Comparison of ENCODE assay signal across 21 cellular contexts in genomic region chr3:184503647-184504046, GRCh38. TPM values are rescaled to one million over a fixed set of nuclear protein-coding genes. Genes with fewer than 3 reads are reported as not detected.
DNase-seq lines count a peak whose midpoint lies in the region; ATAC-seq, FAIRE-seq and TF ChIP-seq lines count a peak whose summit lies in the region.
"Had no signal": no experiment of that assay in that cellular context is flagged by ENCODE, and none has a peak within 500 bp of the region (broad histone marks: within the 10 kb centered on the region; RNA-seq: fewer than 3 reads in every experiment).

No MANE protein-coding gene starts in this region.

- H3K4me1 ChIP-seq in HepG2 (ENCODE audit: insufficient read depth, low read length) (no peaks in the 10 kb centered on the region), right lobe of liver (no peaks in the 10 kb centered on the region), K562 (replicated peaks in 1 of 2; ENCODE audit: control insufficient read depth in 2 of 2, insufficient read depth in 2 of 2, low read length in 2 of 2) (no peaks in the 10 kb centered on the region)
- H3K4me1 ChIP-seq: A549 had no signal

- H3K9me3 Mint-ChIP-seq in HFFc6, result peaks cover 8% of the 10 kb centered on the region

- TF ChIP-seq EP300 in HepG2 (IDR thresholded peaks at IDR 0.05; ENCODE audit: low read depth in 2 of 2, low read length in 2 of 2), result no peak
- TF ChIP-seq EP300 in HepG2 (CRISPR knock-in tag; IDR thresholded peaks at IDR 0.05; ENCODE audit: borderline replicate concordance), result no peak
- TF ChIP-seq EP300 in K562 (IDR thresholded peaks at IDR 0.05; ENCODE audit: low read length), result no peak

- H3K79me2 ChIP-seq in HepG2 (ENCODE audit: insufficient read depth, low read length), result no peaks in the 10 kb centered on the region
- no peaks in the 10 kb centered on the region for H3K79me2 ChIP-seq in K562 (ENCODE audit: control insufficient read depth, insufficient read depth, low read length)

- POLR2A ChIA-PET in HepG2 (lab: Yijun Ruan, JAX) (no interaction called here), K562 (lab: Yijun Ruan, JAX) (no interaction called here)

- H3K9me1 ChIP-seq in K562 (ENCODE audit: control insufficient read depth, insufficient read depth, low read length), result no peaks in the 10 kb centered on the region

- ATAC-seq in HepG2, result no peak
- ATAC-seq in right lobe of liver, result no peak
- ATAC-seq in K562, result no peak
- no peak for ATAC-seq in HG02938 (IDR thresholded peaks at IDR 0.05; ENCODE audit: unreplicated experiment)

- 0% methylated on average over 2 of the region's 2 CpGs for WGBS in HepG2 (ENCODE audit: low lambda C conversion rate)
- WGBS in right lobe of liver (ENCODE audit: insufficient coverage, low coverage, low lambda C conversion rate, missing lambda C conversion rate), result 8% methylated on average over 2 of the region's 2 CpGs
- WGBS in K562 (ENCODE audit: insufficient coverage, low coverage, missing lambda C conversion rate), result 3% methylated on average over 2 of the region's 2 CpGs

- no TSS peak for BruUV-seq in HepG2 (replicated peaks; lab: Mats Ljungman, UMichigan)
- no TSS peak for BruUV-seq in K562 (replicated peaks; lab: Mats Ljungman, UMichigan)

- TF ChIP-seq POLR2A in HepG2 (IDR thresholded peaks at IDR 0.05; ENCODE audit: insufficient read depth in 1 of 2, low read depth in 2 of 2, low read length in 2 of 2) (no peak), right lobe of liver (IDR thresholded peaks at IDR 0.05) (no peak), K562 (conservative IDR thresholded peaks at IDR 0.05) (no peak)

- no peak overlapping the region for H3K4me3 ChIP-seq in HepG2 (replicated peaks in 1 of 3; ENCODE audit: insufficient read depth in 1 of 3, low read depth in 2 of 3, low read length in 3 of 3)
- H3K4me3 ChIP-seq in right lobe of liver, result no peak overlapping the region
- H3K4me3 ChIP-seq in K562, result no peak overlapping the region
- H3K4me3 ChIP-seq: A549, BLaER1, SK-N-MC had no signal

- TF ChIP-seq CTCF in HepG2 (CRISPR knock-in tag; IDR thresholded peaks at IDR 0.05) (no peak), right lobe of liver (IDR thresholded peaks at IDR 0.05) (no peak), K562 (IDR thresholded peaks at IDR 0.05 in 2 of 3, conservative IDR thresholded peaks at IDR 0.05 in 1 of 3; ENCODE audit: insufficient read depth in 2 of 3, low read depth in 1 of 3, low read length in 3 of 3) (no peak), HFFc6 (IDR thresholded peaks at IDR 0.05) (no peak)

- DNase-seq in HepG2 (ENCODE audit: low spot score) (no peak), right lobe of liver (no peak), NAMALWA (ENCODE audit: low spot score) (peak; percentile 18), K562 (ENCODE audit: extremely low read depth in 1 of 4, low spot score in 3 of 4) (no peak), activated gamma-delta T cell (lab: John Stamatoyannopoulos, UW) (no peak), HFFc6 (no peak), amniotic stem cell (lab: John Stamatoyannopoulos, UW) (no peak)
- DNase-seq: CD4-positive, alpha-beta memory T cell; DMS79; IMR-90; NCI-H1417; NCI-H187; NCI-H345; NCI-H524 treated with DMSO at 0.1 percent for 48 hours; NK-92 treated with Interleukin-12 subunit alpha and Interleukin-12 subunit beta, amount 100 ng/mL, for 24 hours; Right ventricle myocardium superior had no signal

- in situ Hi-C loops in HepG2 (cut with HindIII; ENCODE audit: extremely low pct_ligation_motif_present, low pct_unique_long_range_greater_than_20kb), result no loop called here
- in situ Hi-C loops in K562 (cut with MboI), result no loop called here

- peaks cover 5% of the 10 kb centered on the region for H3K36me3 Mint-ChIP-seq in HFFc6 (ENCODE audit: low read depth)

- H3K4me2 ChIP-seq in HepG2 (ENCODE audit: low read depth, low read length), result no peak overlapping the region
- H3K4me2 ChIP-seq in K562 (ENCODE audit: insufficient read depth, low read length), result no peak overlapping the region
- H3K4me2 ChIP-seq: A549, BLaER1 had no signal

- H3K4me1 Mint-ChIP-seq in HFFc6 (ENCODE audit: low read depth), result peaks cover 25% of the 10 kb centered on the region
- H3K4me1 Mint-ChIP-seq: CD4-positive, alpha-beta memory T cell had no signal

- TF ChIP-seq RAD21 in HepG2 (CRISPR knock-in tag; IDR thresholded peaks at IDR 0.05) (no peak), K562 (CRISPR knock-in tag; conservative IDR thresholded peaks at IDR 0.05 in 1 of 2, IDR thresholded peaks at IDR 0.05 in 1 of 2) (no peak)

- H3K27ac Mint-ChIP-seq in HFFc6, result no peak overlapping the region
- H3K27ac Mint-ChIP-seq: CD4-positive, alpha-beta memory T cell had no signal

- no peaks in the 10 kb centered on the region; the same call in 1 of the 2 replicates for H3K9me3 ChIP-seq in HepG2 (ENCODE audit: low read length)
- H3K9me3 ChIP-seq in right lobe of liver, result no peaks in the 10 kb centered on the region
- no peaks in the 10 kb centered on the region for H3K9me3 ChIP-seq in K562 (replicated peaks; ENCODE audit: control insufficient read depth, insufficient read depth, low read depth, low read length)
- H3K9me3 ChIP-seq: BLaER1 had no signal

- intact Hi-C loops in HepG2 (cut with micrococcal nuclease; ENCODE audit: unreplicated experiment), result no loop called here
- intact Hi-C loops in right lobe of liver (cut with DNase I), result no loop called here
- intact Hi-C loops in K562 (cut with micrococcal nuclease), result no loop called here

- H3K27me3 ChIP-seq in HepG2 (ENCODE audit: control insufficient read depth in 1 of 2, insufficient read depth in 2 of 2, low read length in 2 of 2), result peaks cover 0 to 39% of the 10 kb centered on the region in 2 experiments; a peak in 4 of 5 replicates
- no peaks in the 10 kb centered on the region for H3K27me3 ChIP-seq in right lobe of liver
- H3K27me3 ChIP-seq in K562 (ENCODE audit: control insufficient read depth in 2 of 2, insufficient read depth in 2 of 2, low read length in 2 of 2), result peaks cover 3 to 27% of the 10 kb centered on the region in 2 experiments; a peak in 3 of 5 replicates
- H3K27me3 ChIP-seq: BLaER1 had no signal

- CTCF ChIA-PET in HepG2 (lab: Yijun Ruan, JAX; ENCODE audit: low intra/inter-chr PET ratio, low total read pairs), result no interaction called here
- CTCF ChIA-PET in K562 (lab: Yijun Ruan, JAX; ENCODE audit: low intra/inter-chr PET ratio), result no interaction called here

- H4K20me1 ChIP-seq in HepG2 (ENCODE audit: insufficient read depth, low read length), result no peaks in the 10 kb centered on the region
- no peaks in the 10 kb centered on the region for H4K20me1 ChIP-seq in K562 (replicated peaks; ENCODE audit: control insufficient read depth, insufficient read depth, low read length)
- H4K20me1 ChIP-seq: BLaER1 had no signal

- FAIRE-seq in HepG2 (lab: Jason Lieb, UNC) (no peak), K562 (lab: Jason Lieb, UNC) (no peak)
- FAIRE-seq: A549, RCC 7860 had no signal

- H3K9ac ChIP-seq in HepG2 (ENCODE audit: insufficient read depth, low read depth, low read length), result no peak overlapping the region
- H3K9ac ChIP-seq in K562 (ENCODE audit: insufficient read depth in 1 of 2, low read depth in 2 of 2, low read length in 2 of 2), result no peak overlapping the region
- H3K9ac ChIP-seq: BLaER1 had no signal

- H2AFZ ChIP-seq in HepG2 (ENCODE audit: low read length), result no peak overlapping the region
- H2AFZ ChIP-seq in K562 (ENCODE audit: low read depth, low read length), result no peak overlapping the region

- peaks cover 43% of the 10 kb centered on the region for H3K27me3 Mint-ChIP-seq in HFFc6 (ENCODE audit: insufficient read depth)

- H3K4me3 Mint-ChIP-seq in HFFc6, result no peak overlapping the region
- H3K4me3 Mint-ChIP-seq: CD4-positive, alpha-beta memory T cell had no signal

- no peak overlapping the region for H3K27ac ChIP-seq in HepG2 (ENCODE audit: extremely low read length, insufficient read depth, low read length)
- no peak overlapping the region for H3K27ac ChIP-seq in right lobe of liver
- no peak overlapping the region for H3K27ac ChIP-seq in K562 (ENCODE audit: extremely low read depth, low read depth, low read length)
- H3K27ac ChIP-seq: A549, BLaER1, SK-N-MC had no signal

- H3K36me3 ChIP-seq in HepG2 (replicated peaks in 1 of 2; ENCODE audit: control insufficient read depth in 1 of 2, insufficient read depth in 2 of 2, low read length in 2 of 2), result no peaks in the 10 kb centered on the region
- H3K36me3 ChIP-seq in right lobe of liver, result no peaks in the 10 kb centered on the region
- no peaks in the 10 kb centered on the region for H3K36me3 ChIP-seq in K562 (ENCODE audit: control insufficient read depth, insufficient read depth, low read length)
- H3K36me3 ChIP-seq: BLaER1 had no signal

RNA-seq across cellular contexts. Expression of gene EPHB3, which starts 57.9 kb away (rescaled TPM):
- total RNA-seq in HepG2 (2016; rRNA removed; fragmentation: Illumina TruSeq; extraction: Trizol), result not detected in 2 replicates
- not detected in 2 replicates for total RNA-seq in HepG2 (2016; cell fraction: cytosol; rRNA removed; fragmentation: Illumina TruSeq; extraction: Trizol; ENCODE audit: low read depth)
- total RNA-seq in HepG2 (2016; cell fraction: insoluble cytoplasmic fraction; rRNA removed; fragmentation: Illumina TruSeq; extraction: Trizol), result not detected in 2 replicates
- total RNA-seq in HepG2 (2016; cell fraction: membrane; rRNA removed; fragmentation: Illumina TruSeq; extraction: Trizol), result 0.17 TPM in 1 of 2 replicates, not detected in the other
- total RNA-seq in HepG2 (2016; cell fraction: nucleus; rRNA removed; fragmentation: Illumina TruSeq; extraction: Trizol), result 0.09 TPM in 2 replicates
- 0.01 TPM in 2 replicates for polyA plus RNA-seq in HepG2 (2011; rRNA removed)
- 0.03 TPM in 1 of 2 replicates, not detected in the other for polyA plus RNA-seq in HepG2 (2011; cell fraction: cytosol; rRNA removed)
- 0.09 and 0.11 TPM in 2 replicates for polyA plus RNA-seq in HepG2 (2011; cell fraction: nucleus; rRNA removed)
- not detected in 2 replicates for polyA plus RNA-seq in HepG2 (2012)
- polyA plus RNA-seq in HepG2 (2016; cell fraction: cytosol; fragmentation: Illumina TruSeq; extraction: Trizol; ENCODE audit: low read depth), result not detected in 2 replicates
- polyA plus RNA-seq in HepG2 (2016; cell fraction: insoluble cytoplasmic fraction; fragmentation: Illumina TruSeq; extraction: Trizol; ENCODE audit: low read depth), result not detected in 2 replicates
- 0.14 TPM in 1 of 2 replicates, not detected in the other for polyA plus RNA-seq in HepG2 (2016; cell fraction: membrane; fragmentation: Illumina TruSeq; extraction: Trizol; ENCODE audit: low read depth)
- 0.13 TPM in 1 of 2 replicates, not detected in the other for polyA plus RNA-seq in HepG2 (2016; cell fraction: nucleus; fragmentation: Illumina TruSeq; extraction: Trizol; ENCODE audit: insufficient read depth, low read depth)
- 2.1 TPM in 1 of 2 replicates, not detected in the other for polyA minus RNA-seq in HepG2 (2011; rRNA and poly(A)+ RNA removed; ENCODE audit: low replicate concordance)
- not detected in 2 replicates for polyA minus RNA-seq in HepG2 (2011; cell fraction: cytosol; rRNA and poly(A)+ RNA removed)
- polyA minus RNA-seq in HepG2 (2011; cell fraction: nucleus; rRNA and poly(A)+ RNA removed), result not detected in 2 replicates
- total RNA-seq in right lobe of liver, result under 1 TPM; 0.12 to 0.71 (median 0.37) TPM
- not detected in 2 replicates for total RNA-seq in K562 (2011; cell fraction: chromatin; rRNA removed; ENCODE audit: low replicate concordance)
- not detected in 2 replicates for total RNA-seq in K562 (2011; cell fraction: nucleolus; rRNA removed)
- total RNA-seq in K562 (2011; cell fraction: nucleoplasm; rRNA removed), result not detected in 2 replicates
- not detected in 2 replicates for total RNA-seq in K562 (2014; rRNA removed)
- not detected in 2 replicates for total RNA-seq in K562 (2014; rRNA removed; fragmentation: Illumina TruSeq; extraction: Trizol)
- total RNA-seq in K562 (2015; rRNA removed; fragmentation: Illumina TruSeq; extraction: Trizol), result not detected in 2 replicates
- total RNA-seq in K562 (2021), result 0.04 TPM in 1 of 2 replicates, not detected in the other
- polyA plus RNA-seq in K562 (2011; rRNA removed), result not detected in 2 replicates
- polyA plus RNA-seq in K562 (2011; cell fraction: cytosol; rRNA removed), result not detected in 2 replicates
- not detected in 2 replicates for polyA plus RNA-seq in K562 (2011; cell fraction: nucleus; rRNA removed)
- polyA plus RNA-seq in K562 (2012), result not detected in 2 replicates
- polyA plus RNA-seq in K562 (2014; fragmentation: Illumina TruSeq; extraction: Trizol), result not detected in 2 replicates
- not detected for polyA plus RNA-seq in K562 (2014; fragmentation: Nextera tagmentation; extraction: Ambion mirVana)
- polyA plus RNA-seq in K562 (2014; rRNA removed), result not detected in 2 replicates
- polyA minus RNA-seq in K562 (2011; rRNA and poly(A)+ RNA removed), result not detected in 2 replicates
- polyA minus RNA-seq in K562 (2011; cell fraction: cytosol; rRNA and poly(A)+ RNA removed), result not detected in 2 replicates
- polyA minus RNA-seq in K562 (2011; cell fraction: nucleus; rRNA and poly(A)+ RNA removed), result not detected in 2 replicates
- total RNA-seq in HFFc6 (2021; fragmentation: NEBNext Ultra II Directional; extraction: Animal tissue kit (Norgen Biotek cat#: 25700)), result 1 to 10 TPM; 3.0 to 6.6 (median 3.6) TPM
